ENCODE assay signal across 1 cellular context in genomic region chr11:71933141-71933933, GRCh38.
TF ChIP-seq lines count a peak whose summit lies in the region.

No MANE protein-coding gene starts in this region.

TF ChIP-seq in GM12878, 131 proteins besides CTCF, POLR2A, EP300 and RAD21:
- TF ChIP-seq TAF1 (IDR thresholded peaks at IDR 0.05; ENCODE audit: borderline replicate concordance, low read depth, low read length) (no peak), SP1 (IDR thresholded peaks at IDR 0.05; ENCODE audit: low read depth, low read length) (no peak), E2F4 (IDR thresholded peaks at IDR 0.05; ENCODE audit: low read depth, low read length) (no peak), PAX5 (IDR thresholded peaks at IDR 0.05; ENCODE audit: borderline replicate concordance, low read depth, low read length) (no peak), EED (IDR thresholded peaks at IDR 0.05; ENCODE audit: low read depth) (no peak), IKZF1 (conservative IDR thresholded peaks at IDR 0.05) (no peak), USF1 (IDR thresholded peaks at IDR 0.05; ENCODE audit: borderline replicate concordance, extremely low read length, insufficient read depth, low read depth, low read length) (no peak), ZNF687 (IDR thresholded peaks at IDR 0.05) (no peak), PAX8 (IDR thresholded peaks at IDR 0.05) (no peak), RAD51 (IDR thresholded peaks at IDR 0.05) (no peak), SIN3A (IDR thresholded peaks at IDR 0.05; ENCODE audit: low read depth, low read length) (no peak)
